In the genomic region with DNA sequence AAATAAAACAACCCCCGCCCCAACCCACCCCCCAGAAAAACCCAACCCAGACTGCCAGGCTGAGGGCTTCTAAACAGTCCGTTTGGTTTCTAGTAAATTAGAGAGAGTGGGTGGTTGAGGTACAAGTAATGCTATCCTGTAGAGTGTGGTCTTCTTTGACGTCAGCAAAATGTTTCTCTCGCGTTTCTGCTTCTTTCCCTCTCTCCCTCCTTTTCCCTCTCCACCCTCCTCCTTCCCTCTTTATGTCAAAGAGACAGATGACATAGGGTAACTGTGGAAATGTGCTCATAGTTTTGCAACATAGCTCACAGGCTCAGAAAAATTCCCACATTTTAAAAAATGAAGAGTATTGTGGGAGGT, we compare ENCODE assay signal across 9 cellular contexts.
DNase-seq lines count a peak whose midpoint lies in the region; ATAC-seq lines count a peak whose summit lies in the region.
"Had no signal": no experiment of that assay in that cellular context is flagged by ENCODE, and none has a peak within 500 bp of the region (broad histone marks: within the 10 kb centered on the region; RNA-seq: fewer than 3 reads in every experiment).

No MANE protein-coding gene starts in this region.

- H3K27me3 ChIP-seq in adipocyte (replicated peaks; ENCODE audit: control insufficient read depth, insufficient read depth, low read length), result no peaks in the 10 kb centered on the region

- H3K36me3 ChIP-seq in adipocyte (ENCODE audit: control insufficient read depth, insufficient read depth, low read length, severe bottlenecking), result no peaks in the 10 kb centered on the region

- H3K27ac Mint-ChIP-seq in immature natural killer cell, result no peak overlapping the region
- H3K27ac Mint-ChIP-seq: IgD-negative memory B cell had no signal

- peak overlapping the region in 4 of 5 donors; percentile 16 to 56 (median 25) for H3K4me3 Mint-ChIP-seq in immature natural killer cell

- DNase-seq in NCI-H146 (lab: John Stamatoyannopoulos, UW) (peak; percentile 54), NCI-H146 treated with DMSO at 0.1 percent for 48 hours (lab: John Stamatoyannopoulos, UW; ENCODE audit: unreplicated experiment) (no peak), adipocyte (ENCODE audit: low read depth) (no peak), immature natural killer cell (no peak), stromal cell of bone marrow (ENCODE audit: low read depth) (peak; percentile 83), dermis blood vessel endothelial cell (no peak)

- peak overlapping the region; percentile 73 for H3K4me3 ChIP-seq in adipocyte (ENCODE audit: low read length)

- peaks cover 18 to 26% of the 10 kb centered on the region in 2 donors for H3K4me1 Mint-ChIP-seq in immature natural killer cell

- no peaks in the 10 kb centered on the region for H3K9me3 Mint-ChIP-seq in immature natural killer cell

- ATAC-seq in HG02610 (IDR thresholded peaks at IDR 0.05; ENCODE audit: unreplicated experiment) (no peak), GM19467 (IDR thresholded peaks at IDR 0.05; ENCODE audit: unreplicated experiment) (no peak)

- no peaks in the 10 kb centered on the region for H3K9me3 ChIP-seq in adipocyte (ENCODE audit: control insufficient read depth, low read length)

- H3K4me1 ChIP-seq in adipocyte (ENCODE audit: control insufficient read depth, insufficient read depth, low read length), result peaks cover 59% of the 10 kb centered on the region

- peak overlapping the region; percentile 89 for H3K9ac ChIP-seq in adipocyte (ENCODE audit: low read length)

- H3K36me3 Mint-ChIP-seq in immature natural killer cell, result peaks cover 0 to 3% (median 0%) of the 10 kb centered on the region in 3 donors
- H3K36me3 Mint-ChIP-seq: IgD-negative memory B cell had no signal

- H3K27me3 Mint-ChIP-seq in immature natural killer cell (ENCODE audit: low read depth in 3 of 3), result peaks cover 3 to 5% (median 4%) of the 10 kb centered on the region in 3 donors

Comparison
In these comparisons a context has a peak if more than half of its experiments do, and no peak if none do; other contexts are left out.
1. DNase-seq: peak in NCI-H146 (single experiment) and stromal cell of bone marrow (single experiment); none in NCI-H146 treated with DMSO at 0.1 percent for 48 hours (single experiment), adipocyte (single experiment), immature natural killer cell (0 of 3) and dermis blood vessel endothelial cell (single experiment).